ENCODE assay signal across 13 cellular contexts in the genomic region with DNA sequence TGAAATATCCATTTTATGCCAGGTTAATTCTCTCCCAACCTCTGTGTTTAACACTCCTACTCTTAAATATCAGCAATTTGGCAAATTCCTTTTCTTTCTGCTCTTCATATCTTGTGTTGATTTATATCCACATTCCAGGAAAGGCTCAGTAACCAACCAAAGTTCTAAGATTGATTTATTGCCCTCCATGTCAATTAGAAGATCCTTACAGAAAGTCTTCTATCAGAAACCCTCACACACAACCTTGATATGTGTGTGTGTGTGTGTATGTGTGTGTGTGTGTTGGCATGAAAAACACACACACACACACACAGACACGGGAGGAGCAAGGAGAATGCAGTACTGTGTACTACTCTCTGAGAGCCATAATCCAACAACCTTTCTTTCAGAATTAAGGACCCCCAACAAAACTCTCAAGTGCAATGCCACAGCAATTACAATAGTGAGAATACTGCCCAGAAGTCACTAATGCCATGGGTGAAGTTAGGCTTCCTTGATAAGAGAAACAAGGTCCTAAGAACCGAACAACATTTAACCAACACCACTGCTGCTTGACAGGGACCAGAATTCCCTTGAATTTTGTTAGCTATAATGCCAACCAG. TPM values are rescaled to one million over a fixed set of nuclear protein-coding genes. Genes with fewer than 3 reads are reported as not detected.
DNase-seq lines count a peak whose midpoint lies in the region; ATAC-seq, FAIRE-seq and TF ChIP-seq lines count a peak whose summit lies in the region.
"Had no signal": no experiment of that assay in that cellular context is flagged by ENCODE, and none has a peak within 500 bp of the region (broad histone marks: within the 10 kb centered on the region; RNA-seq: fewer than 3 reads in every experiment).

No MANE protein-coding gene starts in this region.

- DNase-seq in AG04450 (ENCODE audit: low read depth, low spot score), result no peak
- DNase-seq in Panc1 (ENCODE audit: low read depth, low spot score), result no peak
- peak; percentile 8 for DNase-seq in fibroblast of peridontal ligament (ENCODE audit: extremely low read depth)
- peak; percentile 4 for DNase-seq in neural crest cell (ENCODE audit: low read depth, low spot score)
- DNase-seq in GM12892 (ENCODE audit: insufficient read length), result no peak
- no peak for DNase-seq in stimulated activated naive CD4-positive, alpha-beta T cell treated with Interleukin-2 at 50 U/mL for 16 hours (lab: John Stamatoyannopoulos, UW)
- DNase-seq: amniotic stem cell; naive thymus-derived CD4-positive, alpha-beta T cell; NCI-H446 treated with DMSO at 0.1 percent for 48 hours had no signal

- in situ Hi-C loops in Panc1 (cut with HindIII; ENCODE audit: low pct_unique_long_range_greater_than_20kb, low sequenced_read_pairs), result no loop called here

- H3K36me3 ChIP-seq in Panc1 (ENCODE audit: control insufficient read depth, insufficient read depth, low read length), result no peaks in the 10 kb centered on the region

- TF ChIP-seq CTCF in AG04450 (IDR thresholded peaks at IDR 0.05; ENCODE audit: low read depth, low read length) (no peak), Panc1 (IDR thresholded peaks at IDR 0.05) (no peak), neural crest cell (conservative IDR thresholded peaks at IDR 0.05) (no peak)

- BruUV-seq in Panc1 (replicated peaks; lab: Mats Ljungman, UMichigan), result no TSS peak

- intact Hi-C loops in Panc1 (cut with micrococcal nuclease; ENCODE audit: unreplicated experiment), result no loop called here

- H3K4me1 ChIP-seq in Panc1 (ENCODE audit: control insufficient read depth, insufficient read depth, low read length), result no peaks in the 10 kb centered on the region

- H3K9me3 ChIP-seq in AG04450 (ENCODE audit: control insufficient read depth, insufficient read depth, low read length), result no peaks in the 10 kb centered on the region; the same call in 1 of the 2 replicates
- H3K9me3 ChIP-seq in Panc1 (ENCODE audit: control insufficient read depth, insufficient read depth, low read depth, low read length), result no peaks in the 10 kb centered on the region

- POLR2A ChIA-PET in AG04450 (lab: Yijun Ruan, JAX), result no interaction called here
- POLR2A ChIA-PET in Panc1 (lab: Charles Lee), result no interaction called here

- peaks cover 55% of the 10 kb centered on the region for H3K4me1 Mint-ChIP-seq in neural crest cell

- no peak for TF ChIP-seq POLR2A in GM12892 (IDR thresholded peaks at IDR 0.05; ENCODE audit: low read depth, low read length)

- peak overlapping the region; percentile 95 for H3K4me3 Mint-ChIP-seq in neural crest cell
- H3K4me3 Mint-ChIP-seq: naive thymus-derived CD4-positive, alpha-beta T cell had no signal

- H3K27ac ChIP-seq in AG04450 (ENCODE audit: low read depth, low read length) (no peak overlapping the region), Panc1 (ENCODE audit: low read length) (peak overlapping the region; percentile 65)

- CTCF ChIA-PET in AG04450 (lab: Charles Lee) (interaction anchor here (0.7 kb wide), 1 partner anchor 314 kb away, joined by 3 read pairs; no protein-coding TSS in a partner anchor), Panc1 (lab: Charles Lee) (no interaction called here)

- H3K27me3 ChIP-seq in AG04450 (ENCODE audit: control insufficient read depth, insufficient read depth, low read length) (no peaks in the 10 kb centered on the region), Panc1 (ENCODE audit: control insufficient read depth, insufficient read depth, low read length) (0 out of 2 replicates have a peak, but pooled peaks cover 3% of the 10 kb centered on the region)

- H3K4me3 ChIP-seq in AG04450 (ENCODE audit: low read depth, low read length), result peak overlapping the region; percentile 68
- peak overlapping the region; percentile 39 to 40 for H3K4me3 ChIP-seq in Panc1 (ENCODE audit: low read depth in 2 of 2, low read length in 2 of 2)

- peak overlapping the region; percentile 97 for H3K27ac Mint-ChIP-seq in neural crest cell (ENCODE audit: unreplicated experiment)
- H3K27ac Mint-ChIP-seq: naive thymus-derived CD4-positive, alpha-beta T cell had no signal

- H3K9me3 Mint-ChIP-seq in neural crest cell, result peaks cover 2% of the 10 kb centered on the region

- ATAC-seq in Panc1 (no peak), GM21737 (IDR thresholded peaks at IDR 0.05; ENCODE audit: unreplicated experiment) (no peak), HG02759 (IDR thresholded peaks at IDR 0.05; ENCODE audit: unreplicated experiment) (no peak)
- ATAC-seq: naive thymus-derived CD4-positive, alpha-beta T cell had no signal

- FAIRE-seq in GM12892 (lab: Jason Lieb, UNC), result no peak
- FAIRE-seq: frontal cortex had no signal

- no peaks in the 10 kb centered on the region for H3K36me3 Mint-ChIP-seq in neural crest cell (ENCODE audit: low read depth)
- H3K36me3 Mint-ChIP-seq: naive thymus-derived CD4-positive, alpha-beta T cell had no signal

- no peaks in the 10 kb centered on the region for H3K27me3 Mint-ChIP-seq in neural crest cell (ENCODE audit: low read depth)

RNA-seq across cellular contexts. Expression of a gene that starts 1.1 kb away (rescaled TPM):
- 24.1 and 25.1 TPM in 2 replicates for polyA plus RNA-seq in AG04450 (2011; rRNA removed)
- 18.6 and 28.2 TPM in 2 replicates for polyA minus RNA-seq in AG04450 (2011; rRNA and poly(A)+ RNA removed)
- total RNA-seq in Panc1 (2021; ENCODE audit: unreplicated experiment), result 3.1 TPM
- polyA plus RNA-seq in Panc1 (2012; ENCODE audit: insufficient read length), result 4.5 TPM
- total RNA-seq in neural crest cell, result 36.6 and 36.7 TPM in 2 replicates
- 6.4 TPM for polyA plus RNA-seq in GM12892 (2012; ENCODE audit: missing spikeins)
- total RNA-seq: activated CD8-positive, alpha-beta memory T cell treated with anti-CD3 and anti-CD28 coated beads for 36 hours; naive thymus-derived CD4-positive, alpha-beta T cell had no signal
- polyA plus RNA-seq: naive thymus-derived CD4-positive, alpha-beta T cell had no signal

Comparison
In these comparisons a context has a peak if more than half of its experiments do, and no peak if none do; other contexts are left out.
1. DNase-seq: peak in fibroblast of peridontal ligament (single experiment) and neural crest cell (single experiment); none in AG04450 (single experiment), Panc1 (single experiment), GM12892 (single experiment) and stimulated activated naive CD4-positive, alpha-beta T cell treated with Interleukin-2 at 50 U/mL for 16 hours (single experiment).